Comparison of ENCODE assay signal across 16 cellular contexts in genomic region chr1:69252696-69253095, GRCh38.
DNase-seq lines count a peak whose midpoint lies in the region; ATAC-seq and TF ChIP-seq lines count a peak whose summit lies in the region.
"Had no signal": no experiment of that assay in that cellular context is flagged by ENCODE, and none has a peak within 500 bp of the region (broad histone marks: within the 10 kb centered on the region; RNA-seq: fewer than 3 reads in every experiment).

No MANE protein-coding gene starts in this region.

- H3K27ac Mint-ChIP-seq in GM23338: no peak overlapping the region
- no peak overlapping the region for H3K27ac Mint-ChIP-seq in Caco-2 (ENCODE audit: unreplicated experiment)
- H3K27ac Mint-ChIP-seq: CD4-positive, alpha-beta memory T cell; HFFc6 had no signal

- H3K27ac ChIP-seq in GM23338 (ENCODE audit: low read depth): no peak overlapping the region
- no peak overlapping the region for H3K27ac ChIP-seq in RWPE1

- POLR2A ChIA-PET in RWPE1 (lab: Yijun Ruan, JAX; ENCODE audit: low non-redundant PET): no interaction called here
- POLR2A ChIA-PET in Caco-2 (lab: Charles Lee): no interaction called here

- H3K36me3 ChIP-seq in GM23338 (ENCODE audit: insufficient read depth) (no peaks in the 10 kb centered on the region), Caco-2 (ENCODE audit: control insufficient read depth, insufficient read depth, low read length) (no peaks in the 10 kb centered on the region)
- H3K36me3 ChIP-seq: HAP-1 had no signal

- ATAC-seq in GM23338 (no peak), sciatic nerve (no peak), HG03135 (IDR thresholded peaks at IDR 0.05; ENCODE audit: unreplicated experiment) (no peak)
- ATAC-seq: GM12878 had no signal

- no peaks in the 10 kb centered on the region for H3F3A ChIP-seq in GM23338 (replicated peaks; ENCODE audit: low read depth)

- H3K27me3 ChIP-seq in GM23338 (ENCODE audit: insufficient read depth): no peaks in the 10 kb centered on the region
- H3K27me3 ChIP-seq in Caco-2 (replicated peaks; ENCODE audit: control insufficient read depth, insufficient read depth, low read length): no peaks in the 10 kb centered on the region

- peaks cover 16% of the 10 kb centered on the region for H3K9me2 ChIP-seq in GM23338 (ENCODE audit: insufficient read depth)

- H3K4me3 ChIP-seq in GM23338: no peak overlapping the region
- no peak overlapping the region for H3K4me3 ChIP-seq in epithelial cell of esophagus (ENCODE audit: low read length)
- H3K4me3 ChIP-seq in Caco-2 (ENCODE audit: low read depth, low read length): no peak overlapping the region
- H3K4me3 ChIP-seq: GM12878, HAP-1 had no signal

- H3K36me3 Mint-ChIP-seq in GM23338 (ENCODE audit: low read depth): no peaks in the 10 kb centered on the region
- no peaks in the 10 kb centered on the region for H3K36me3 Mint-ChIP-seq in Caco-2 (ENCODE audit: insufficient read depth, unreplicated experiment)
- H3K36me3 Mint-ChIP-seq: CD4-positive, alpha-beta memory T cell had no signal

- H3K9me3 ChIP-seq in Caco-2: no peaks in the 10 kb centered on the region
- H3K9me3 ChIP-seq: HAP-1 had no signal

- H3K27me3 Mint-ChIP-seq in GM23338 (ENCODE audit: insufficient read depth, low read depth, poor library complexity) (peaks cover 3% of the 10 kb centered on the region), Caco-2 (ENCODE audit: insufficient read depth, unreplicated experiment) (peaks cover 4% of the 10 kb centered on the region)
- H3K27me3 Mint-ChIP-seq: CD4-positive, alpha-beta memory T cell had no signal

- H3K4me2 ChIP-seq in GM23338: no peak overlapping the region

- no peak for TF ChIP-seq CTCF in GM23338 (conservative IDR thresholded peaks at IDR 0.05; ENCODE audit: low read depth in 2 of 2)
- TF ChIP-seq CTCF in RWPE1 (conservative IDR thresholded peaks at IDR 0.05; ENCODE audit: low read depth): no peak
- no peak for TF ChIP-seq CTCF in epithelial cell of esophagus (IDR thresholded peaks at IDR 0.05; ENCODE audit: insufficient read depth, low read depth, low read length, missing control alignments)
- TF ChIP-seq CTCF in Caco-2 (IDR thresholded peaks at IDR 0.05; ENCODE audit: insufficient read depth in 1 of 2, low read depth in 1 of 2, low read length in 1 of 2, severe bottlenecking in 1 of 2, unreplicated experiment in 1 of 2): no peak

- CTCF ChIA-PET in RWPE1 (lab: Yijun Ruan, JAX): no interaction called here
- CTCF ChIA-PET in Caco-2 (lab: Charles Lee): no interaction called here

- BruUV-seq in Caco-2 (replicated peaks; lab: Mats Ljungman, UMichigan): no TSS peak

- H3K9me3 Mint-ChIP-seq in GM23338: no peaks in the 10 kb centered on the region
- no peaks in the 10 kb centered on the region for H3K9me3 Mint-ChIP-seq in Caco-2 (ENCODE audit: unreplicated experiment)

- intact Hi-C loops in sciatic nerve (cut with DNase I): no loop called here
- intact Hi-C loops in Caco-2 (cut with micrococcal nuclease; ENCODE audit: unreplicated experiment): no loop called here

- DNase-seq in GM23338 (ENCODE audit: low spot score) (no peak), HT1080 (ENCODE audit: low read depth) (peak; percentile 48), RWPE1 (ENCODE audit: low spot score) (peak; percentile 2), epithelial cell of esophagus (ENCODE audit: low read depth) (peak; percentile 58), sciatic nerve (ENCODE audit: low spot score) (no peak), Caco-2 (no peak)
- DNase-seq: C1 segment of cervical spinal cord; CD4-positive, alpha-beta memory T cell; COR-L47; DMS153; DND-41; GOT3; HFFc6 had no signal

- H3K4me1 Mint-ChIP-seq in GM23338 (no peaks in the 10 kb centered on the region; the same call in 2 of the 3 replicates), Caco-2 (ENCODE audit: low read depth, unreplicated experiment) (no peaks in the 10 kb centered on the region)
- H3K4me1 Mint-ChIP-seq: CD4-positive, alpha-beta memory T cell had no signal

- H3K4me3 Mint-ChIP-seq in GM23338: no peak overlapping the region
- H3K4me3 Mint-ChIP-seq in Caco-2 (ENCODE audit: unreplicated experiment): no peak overlapping the region
- H3K4me3 Mint-ChIP-seq: CD4-positive, alpha-beta memory T cell; HFFc6 had no signal

- H3K4me1 ChIP-seq in GM23338 (ENCODE audit: insufficient read depth) (no peaks in the 10 kb centered on the region), Caco-2 (no peaks in the 10 kb centered on the region)
- H3K4me1 ChIP-seq: HAP-1 had no signal

- no peaks in the 10 kb centered on the region for H3K79me2 ChIP-seq in GM23338 (replicated peaks; ENCODE audit: insufficient read depth)

- no peaks in the 10 kb centered on the region for H4K20me1 ChIP-seq in GM23338 (replicated peaks; ENCODE audit: insufficient read depth)

- H2AFZ ChIP-seq in GM23338: 0 out of 2 replicates have a peak overlapping the region, but pooled peaks have one; percentile 57

TF ChIP-seq in GM23338, 12 proteins besides CTCF, POLR2A, EP300 and RAD21 (continues in another document):
- TF ChIP-seq ZNF462 (CRISPR knock-in tag; IDR thresholded peaks at IDR 0.05): no peak

Comparison
In these comparisons a context has a peak if more than half of its experiments do, and no peak if none do; other contexts are left out.
1. DNase-seq: peak in HT1080 (single experiment), RWPE1 (single experiment) and epithelial cell of esophagus (single experiment); none in GM23338 (single experiment), sciatic nerve (single experiment) and Caco-2 (0 of 2).